In the genomic region with DNA sequence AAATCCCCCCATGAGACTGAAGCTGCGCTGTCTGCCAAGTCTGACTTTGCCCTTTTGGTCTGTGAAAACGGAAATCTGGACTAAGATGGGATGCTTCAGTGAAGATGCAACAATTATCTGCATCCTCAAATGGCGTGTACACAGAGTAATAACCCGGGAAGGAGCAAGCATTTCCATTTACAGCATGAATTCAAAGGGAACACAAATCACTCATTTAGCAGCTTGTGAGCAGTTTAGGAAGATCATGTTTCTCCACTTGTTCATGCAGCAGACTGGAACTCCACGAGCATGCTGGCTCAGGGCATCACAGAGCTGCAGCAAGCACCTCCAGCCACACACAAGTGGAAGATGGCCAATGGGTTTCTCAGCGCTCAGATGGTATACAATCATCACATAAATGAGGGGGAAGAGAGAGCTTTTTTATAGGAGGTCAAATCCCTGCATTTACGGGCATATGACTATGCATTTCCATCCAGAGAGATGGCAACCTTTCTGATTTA, we compare ENCODE assay signal across 23 cellular contexts.
DNase-seq lines count a peak whose midpoint lies in the region; ATAC-seq and TF ChIP-seq lines count a peak whose summit lies in the region.
"Had no signal": no experiment of that assay in that cellular context is flagged by ENCODE, and none has a peak within 500 bp of the region (broad histone marks: within the 10 kb centered on the region; RNA-seq: fewer than 3 reads in every experiment).

No MANE protein-coding gene starts in this region.

- H3K27ac ChIP-seq in thyroid gland: no peak overlapping the region
- H3K27ac ChIP-seq: 22Rv1, cardiac muscle cell, epithelial cell of prostate, HL-60, lower lobe of right lung, right atrium auricular region, SK-N-MC, upper lobe of right lung had no signal

- no peaks in the 10 kb centered on the region for H3K36me3 ChIP-seq in thyroid gland
- H3K36me3 ChIP-seq: cardiac muscle cell, lower lobe of right lung, right atrium auricular region, upper lobe of right lung had no signal

- no peak for TF ChIP-seq POLR2A in thyroid gland (IDR thresholded peaks at IDR 0.05)

- no peak overlapping the region for H3K4me3 ChIP-seq in thyroid gland (replicated peaks in 1 of 3)
- H3K4me3 ChIP-seq: cardiac muscle cell, lower lobe of right lung, right atrium auricular region, SK-N-MC, upper lobe of right lung had no signal

- H3K9me3 ChIP-seq in thyroid gland: no peaks in the 10 kb centered on the region
- H3K9me3 ChIP-seq: lower lobe of right lung, right atrium auricular region, upper lobe of right lung had no signal

- intact Hi-C loops in thyroid gland (cut with DNase I): no loop called here

- no peaks in the 10 kb centered on the region for H3K27me3 ChIP-seq in thyroid gland
- H3K27me3 ChIP-seq: cardiac muscle cell, right atrium auricular region, upper lobe of right lung had no signal

- TF ChIP-seq CTCF in thyroid gland (IDR thresholded peaks at IDR 0.05): no peak
- TF ChIP-seq CTCF in omental fat pad (IDR thresholded peaks at IDR 0.05): no peak

- no peaks in the 10 kb centered on the region for H3K4me1 ChIP-seq in thyroid gland
- H3K4me1 ChIP-seq: lower lobe of right lung, right atrium auricular region, upper lobe of right lung had no signal

- ATAC-seq in omental fat pad (ENCODE audit: low FRiP score): no peak
- ATAC-seq: lower lobe of right lung, upper lobe of right lung had no signal

- WGBS in thyroid gland, 2 donors: 19 to 23% methylated on average over 7 of the region's 7 CpGs

- DNase-seq in NCI-H1417 (lab: John Stamatoyannopoulos, UW) (peak; percentile 20 to 90 (median 75)), NCI-H1417 treated with DMSO at 0.1 percent for 48 hours (lab: John Stamatoyannopoulos, UW) (no peak), NCI-H187 treated with DMSO at 0.1 percent for 48 hours (lab: John Stamatoyannopoulos, UW) (peak; percentile 88), astrocyte of the hippocampus (ENCODE audit: low read depth, low spot score) (peak; percentile 11), pons (ENCODE audit: low spot score) (peak; percentile 9), thyroid gland (no peak), omental fat pad (ENCODE audit: low spot score) (no peak)
- DNase-seq in stimulated activated CD4-positive, alpha-beta T cell treated with anti-CD3 and anti-CD28 coated beads, Interleukin-12 subunit alpha, Interleukin-12 subunit beta, amount 100 ng/mL, for 4 hours: no peak
- DNase-seq: activated CD4-positive, alpha-beta T cell treated with anti-CD3 and anti-CD28 coated beads, Interleukin-2, amount 50 U/mL, for 4 hours; activated effector memory CD4-positive, alpha-beta T cell treated with anti-CD3 and anti-CD28 coated beads, Interleukin-2, amount 50 U/mL, for 16 hours; AML-193; foreskin fibroblast; hippocampal formation; IMR-90; islet precursor cell; lower lobe of right lung; upper lobe of right lung had no signal

Comparison
In these comparisons a context has a peak if more than half of its experiments do, and no peak if none do; other contexts are left out.
1. DNase-seq: peak in NCI-H1417 (3 of 3), NCI-H187 treated with DMSO at 0.1 percent for 48 hours (single experiment), astrocyte of the hippocampus (single experiment) and pons (single experiment); none in NCI-H1417 treated with DMSO at 0.1 percent for 48 hours (single experiment), thyroid gland (0 of 2), omental fat pad (single experiment) and stimulated activated CD4-positive, alpha-beta T cell treated with anti-CD3 and anti-CD28 coated beads, Interleukin-12 subunit alpha, Interleukin-12 subunit beta, amount 100 ng/mL, for 4 hours (single experiment).